8 cellular contexts compared by ENCODE assay signal in genomic region chr2:60550151-60550983, GRCh38. TPM values are rescaled to one million over a fixed set of nuclear protein-coding genes. Genes with fewer than 3 reads are reported as not detected.
DNase-seq lines count a peak whose midpoint lies in the region; ATAC-seq and TF ChIP-seq lines count a peak whose summit lies in the region.

No MANE protein-coding gene starts in this region.

- intact Hi-C loops in heart right ventricle (cut with DNase I) = loop anchor here in 8 of 10 donors (2.0 to 10.0 kb wide), 5 partner anchors 213 to 1248 kb away; no protein-coding TSS in a partner anchor

- WGBS in heart right ventricle, 2 donors = 0 to 1% methylated on average over 58 to 65 of the region's 65 CpGs
- no CpG with 5 or more reads among the region's 65 CpGs for WGBS in trophoblast cell (ENCODE audit: extremely low coverage, insufficient coverage, insufficient read length)

- peak; percentile 84 for TF ChIP-seq CTCF in OCI-LY3 (IDR thresholded peaks at IDR 0.05; ENCODE audit: low read depth, low read length)
- TF ChIP-seq CTCF in heart right ventricle (IDR thresholded peaks at IDR 0.05) = peak in 8 of 9 donors; percentile 22 to 66 (median 57)

- H2AK5ac ChIP-seq in trophoblast cell (ENCODE audit: low read length) = peak overlapping the region; percentile 64

- H3K79me2 ChIP-seq in OCI-LY3 (ENCODE audit: low read length) (peaks cover 99% of the 10 kb centered on the region), trophoblast cell (ENCODE audit: control insufficient read depth, insufficient read depth, low read length, poor library complexity) (peaks cover 18% of the 10 kb centered on the region)

- peaks cover 21 to 36% (median 33%) of the 10 kb centered on the region in 3 donors for H3K4me1 Mint-ChIP-seq in IgD-negative memory B cell

- H3K4me2 ChIP-seq in OCI-LY3 (ENCODE audit: low read length) (peak overlapping the region; percentile 78), trophoblast cell (ENCODE audit: low read length) (peak overlapping the region; percentile 99)

- H3K27me3 ChIP-seq in OCI-LY3 (ENCODE audit: low read depth, low read length) (no peaks in the 10 kb centered on the region), adipocyte (replicated peaks; ENCODE audit: control insufficient read depth, insufficient read depth, low read length) (peaks cover 58% of the 10 kb centered on the region), heart right ventricle (peaks cover 0 to 100% (median 92%) of the 10 kb centered on the region in 7 donors), trophoblast cell (ENCODE audit: insufficient read depth, low read length) (no peaks in the 10 kb centered on the region)

- peak overlapping the region; percentile 82 for H2BK120ac ChIP-seq in trophoblast cell (ENCODE audit: insufficient read depth, low read length, poor library complexity)

- peak overlapping the region; percentile 91 for H4K91ac ChIP-seq in trophoblast cell (ENCODE audit: low read depth, low read length)

- H3K27ac ChIP-seq in OCI-LY3 (ENCODE audit: low read length) (peak overlapping the region; percentile 94), heart right ventricle (peak overlapping the region in 9 of 10 donors; percentile 56 to 85 (median 77)), trophoblast cell (ENCODE audit: low read depth, low read length) (peak overlapping the region; percentile 88)

- H3K9ac ChIP-seq in OCI-LY3 (ENCODE audit: low read length) = peak overlapping the region; percentile 94
- no peak overlapping the region for H3K9ac ChIP-seq in adipocyte (ENCODE audit: low read length)
- H3K9ac ChIP-seq in trophoblast cell (ENCODE audit: low read length) = peak overlapping the region; percentile 92

- ATAC-seq in GM21737 (IDR thresholded peaks at IDR 0.05; ENCODE audit: unreplicated experiment) (peak; percentile 44), heart right ventricle (peak; percentile 59 to 84 (median 80))

- peak overlapping the region; percentile 19 for H3K4ac ChIP-seq in trophoblast cell (ENCODE audit: low read depth, low read length)

- H3K23ac ChIP-seq in trophoblast cell (ENCODE audit: low read length) = no peak overlapping the region

- H3K14ac ChIP-seq in trophoblast cell (ENCODE audit: low read length) = peak overlapping the region; percentile 90

- no peaks in the 10 kb centered on the region for H3K27me3 Mint-ChIP-seq in IgD-negative memory B cell

- H3K79me1 ChIP-seq in trophoblast cell (ENCODE audit: low read length) = peaks cover 33% of the 10 kb centered on the region

- H3K4me1 ChIP-seq in OCI-LY3 (ENCODE audit: low read length) = peaks cover 33% of the 10 kb centered on the region
- H3K4me1 ChIP-seq in adipocyte (ENCODE audit: control insufficient read depth, insufficient read depth, low read length) = peaks cover 20% of the 10 kb centered on the region
- peaks cover 0 to 79% (median 41%) of the 10 kb centered on the region in 9 donors for H3K4me1 ChIP-seq in heart right ventricle
- peaks cover 7 to 10% of the 10 kb centered on the region in 2 experiments for H3K4me1 ChIP-seq in trophoblast cell (ENCODE audit: control insufficient read depth in 1 of 2, insufficient read depth in 2 of 2, low read length in 2 of 2)

- H3K9me3 Mint-ChIP-seq in IgD-negative memory B cell = no peaks in the 10 kb centered on the region

- H4K12ac ChIP-seq in trophoblast cell (ENCODE audit: low read depth, low read length) = peak overlapping the region; percentile 49

- peak overlapping the region; percentile 95 for H3K18ac ChIP-seq in trophoblast cell (ENCODE audit: low read length)

- DNase-seq in GM03348 (ENCODE audit: low spot score) = peak; percentile 92
- peak; percentile 95 for DNase-seq in adipocyte (ENCODE audit: low read depth)
- DNase-seq in heart right ventricle = peak; percentile 52 to 81
- DNase-seq in trophoblast cell = peak; percentile 62 to 76
- no peak for DNase-seq in mesenteric fat pad (ENCODE audit: low spot score)

- peak overlapping the region; percentile 69 for H2BK12ac ChIP-seq in trophoblast cell (ENCODE audit: low read length)

- H2AFZ ChIP-seq in OCI-LY3 (ENCODE audit: low read depth, low read length) (no peak overlapping the region), trophoblast cell (ENCODE audit: insufficient read depth, low read length, poor library complexity) (peak overlapping the region; percentile 56)

- H3K36me3 ChIP-seq in OCI-LY3 (replicated peaks; ENCODE audit: low read depth, low read length) = peaks cover 49% of the 10 kb centered on the region
- no peaks in the 10 kb centered on the region for H3K36me3 ChIP-seq in adipocyte (ENCODE audit: control insufficient read depth, insufficient read depth, low read length, severe bottlenecking)
- H3K36me3 ChIP-seq in heart right ventricle = no peaks in the 10 kb centered on the region
- peaks cover 3 to 4% of the 10 kb centered on the region in 2 experiments for H3K36me3 ChIP-seq in trophoblast cell (ENCODE audit: control insufficient read depth in 1 of 2, insufficient read depth in 2 of 2, low read length in 2 of 2)

- peak overlapping the region; percentile 91 for H3K4me3 ChIP-seq in OCI-LY3 (ENCODE audit: low read length)
- peak overlapping the region; percentile 87 for H3K4me3 ChIP-seq in adipocyte (ENCODE audit: low read length)
- H3K4me3 ChIP-seq in heart right ventricle = peak overlapping the region; percentile 42 to 80 (median 68)
- H3K4me3 ChIP-seq in trophoblast cell (ENCODE audit: low read depth, low read length) = peak overlapping the region; percentile 84

- H3K27ac Mint-ChIP-seq in IgD-negative memory B cell = peak overlapping the region; percentile 84 to 97 (median 94)

- H3K4me3 Mint-ChIP-seq in IgD-negative memory B cell = peak overlapping the region; percentile 85 to 99 (median 97)

- peaks cover 8% of the 10 kb centered on the region for H3K36me3 Mint-ChIP-seq in IgD-negative memory B cell

- H4K8ac ChIP-seq in trophoblast cell (ENCODE audit: low read depth, low read length) = peak overlapping the region; percentile 84

- H3K9me3 ChIP-seq in OCI-LY3 (ENCODE audit: insufficient read depth, low read length) (no peaks in the 10 kb centered on the region), adipocyte (ENCODE audit: control insufficient read depth, low read length) (no peaks in the 10 kb centered on the region), heart right ventricle (no peaks in the 10 kb centered on the region), trophoblast cell (ENCODE audit: insufficient read depth, low read depth, low read length) (peaks cover 3% of the 10 kb centered on the region)

- peaks cover 39% of the 10 kb centered on the region for H4K20me1 ChIP-seq in OCI-LY3 (ENCODE audit: insufficient read depth, low read length)

- peak overlapping the region; percentile 95 for H2BK5ac ChIP-seq in trophoblast cell (ENCODE audit: low read depth, low read length, poor library complexity)

RNA-seq across cellular contexts. Expression of gene BCL11A, which starts 3.1 kb away (rescaled TPM):
- polyA plus RNA-seq in IgD-negative memory B cell (189 TPM), heart right ventricle (10 to 100 TPM in 1 of 2 donors, 1 to 10 TPM in 1; 3.2 to 22.2 TPM)
- total RNA-seq in heart right ventricle (10 to 100 TPM; 19.5 to 38.5 (median 23.4) TPM), mesenteric fat pad (0.64 TPM)
- 15.6 and 17.9 TPM in 2 replicates for polyA plus RNA-seq in trophoblast cell (2013)

Comparison
In these comparisons a context has a peak if more than half of its experiments do, and no peak if none do; other contexts are left out.
1. RNA of gene BCL11A, which starts 3.1 kb away (total RNA-seq): 19.5 to 38.5 TPM in heart right ventricle; 0.64 TPM in mesenteric fat pad (single experiment); every median in the first group is over 10 times any median in the second.
2. Peak in every context shown above with its lines, with median percentiles within 50 percentile points of each other: H3K27ac ChIP-seq and H3K4me3 ChIP-seq.